In genomic region chr1:185157599-185158469, GRCh38 we compare ENCODE assay signal across 8 cellular contexts. TPM values are rescaled to one million over a fixed set of nuclear protein-coding genes. Genes with fewer than 3 reads are reported as not detected.
DNase-seq lines count a peak whose midpoint lies in the region; ATAC-seq and TF ChIP-seq lines count a peak whose summit lies in the region.

No MANE protein-coding gene starts in this region.

- 1 to 3% methylated on average over 20 of the region's 20 CpGs for WGBS in sigmoid colon, 2 donors

- no peak for TF ChIP-seq EP300 in sigmoid colon (IDR thresholded peaks at IDR 0.05)

- TF ChIP-seq CTCF in HFF-Myc (IDR thresholded peaks at IDR 0.05; ENCODE audit: low read depth, low read length, missing control alignments) (no peak), sigmoid colon (IDR thresholded peaks at IDR 0.05) (no peak)

- H3K27ac ChIP-seq in BLaER1 (peak overlapping the region; percentile 49; the same call in 1 of the 2 replicates), sigmoid colon (peak overlapping the region; percentile 97 to 99 (median 99))

- peaks cover 21% of the 10 kb centered on the region for H3K4me1 ChIP-seq in BLaER1
- H3K4me1 ChIP-seq in sigmoid colon: peaks cover 0 to 34% (median 23%) of the 10 kb centered on the region in 4 donors

- H3K36me3 Mint-ChIP-seq in activated CD4-positive, alpha-beta memory T cell treated with anti-CD3 and anti-CD28 coated beads for 36 hours: no peaks in the 10 kb centered on the region

- no peak for TF ChIP-seq POLR2A in sigmoid colon (IDR thresholded peaks at IDR 0.05)

- CTCF ChIA-PET in activated CD4-positive, alpha-beta memory T cell treated with anti-CD3 and anti-CD28 coated beads for 36 hours (lab: Charles Lee): interaction anchor here (0.7 to 3.8 kb wide), 2 partner anchors 11 to 170 kb away, joined by 3 to 36 read pairs; no protein-coding TSS in a partner anchor

- H3K4me3 Mint-ChIP-seq in activated CD4-positive, alpha-beta memory T cell treated with anti-CD3 and anti-CD28 coated beads for 36 hours: peak overlapping the region; percentile 86

- H3K9me3 Mint-ChIP-seq in activated CD4-positive, alpha-beta memory T cell treated with anti-CD3 and anti-CD28 coated beads for 36 hours: no peaks in the 10 kb centered on the region

- H3K36me3 ChIP-seq in BLaER1 (no peaks in the 10 kb centered on the region), sigmoid colon (peaks cover 0 to 19% (median 0%) of the 10 kb centered on the region in 4 donors)

- intact Hi-C loops in activated CD4-positive, alpha-beta memory T cell treated with anti-CD3 and anti-CD28 coated beads for 36 hours (cut with micrococcal nuclease): loop anchor here (1.0 to 10.0 kb wide), 14 partner anchors 12 to 1687 kb away; partner anchors contain the start of genes ARPC5, IVNS1ABP, ODR4 and RNF2
- intact Hi-C loops in sigmoid colon (cut with DNase I): loop anchor here (2.0 to 10.0 kb wide), 5 partner anchors 111 to 403 kb away; partner anchors contain the start of genes EDEM3, IVNS1ABP and RNF2

- peak overlapping the region; percentile 96 for H3K4me2 ChIP-seq in BLaER1

- H3K9me3 ChIP-seq in BLaER1 (no peaks in the 10 kb centered on the region), sigmoid colon (no peaks in the 10 kb centered on the region)

- peak overlapping the region; percentile 93 for H3K9ac ChIP-seq in BLaER1

- H4K20me1 ChIP-seq in BLaER1: no peaks in the 10 kb centered on the region

- H3K4me1 Mint-ChIP-seq in activated CD4-positive, alpha-beta memory T cell treated with anti-CD3 and anti-CD28 coated beads for 36 hours (ENCODE audit: low read depth): peaks cover 46% of the 10 kb centered on the region

- H3K27me3 ChIP-seq in BLaER1 (no peaks in the 10 kb centered on the region), sigmoid colon (no peaks in the 10 kb centered on the region)

- no peak for DNase-seq in HFF-Myc (ENCODE audit: extremely low read depth, low read depth)
- DNase-seq in activated CD4-positive, alpha-beta memory T cell treated with anti-CD3 and anti-CD28 coated beads for 36 hours: no peak
- DNase-seq in germinal center (ENCODE audit: low spot score): peak; percentile 5
- no peak for DNase-seq in sigmoid colon
- DNase-seq in activated gamma-delta T cell treated with Interleukin-2 at 50 U/mL for 16 hours: no peak
- DNase-seq in stimulated activated CD8-positive, alpha-beta memory T cell treated with anti-CD3 and anti-CD28 coated beads, Interleukin-4, amount 100 ng/mL, for 48 hours: no peak

- no peaks in the 10 kb centered on the region for H3K27me3 Mint-ChIP-seq in activated CD4-positive, alpha-beta memory T cell treated with anti-CD3 and anti-CD28 coated beads for 36 hours

- POLR2A ChIA-PET in activated CD4-positive, alpha-beta memory T cell treated with anti-CD3 and anti-CD28 coated beads for 36 hours (lab: Charles Lee): interaction anchor here (0.7 to 1.2 kb wide), 3 partner anchors 112 to 402 kb away, joined by 3 to 4 read pairs (median 3); partner anchors contain the start of genes EDEM3, IVNS1ABP and RNF2

- no peak for ATAC-seq in HG03175 (IDR thresholded peaks at IDR 0.05; ENCODE audit: unreplicated experiment)

- H3K4me3 ChIP-seq in BLaER1 (peak overlapping the region; percentile 85), HFF-Myc (replicated peaks; ENCODE audit: low read depth, low read length) (peak overlapping the region; percentile 82), sigmoid colon (peak overlapping the region; percentile 79 to 92 (median 85))

- H3K27ac Mint-ChIP-seq in activated CD4-positive, alpha-beta memory T cell treated with anti-CD3 and anti-CD28 coated beads for 36 hours: peak overlapping the region; percentile 90

RNA-seq across cellular contexts. Expression of gene SWT1, which starts 0.9 kb away (rescaled TPM):
- 1 to 10 TPM; 2.3 to 3.0 TPM for total RNA-seq in activated CD4-positive, alpha-beta memory T cell treated with anti-CD3 and anti-CD28 coated beads for 36 hours
- 10 to 100 TPM in 3 of 4 donors, 1 to 10 TPM in 1; 6.8 to 12.7 (median 11.7) TPM for total RNA-seq in sigmoid colon
- 1 to 10 TPM; 2.2 to 2.5 (median 2.4) TPM for polyA plus RNA-seq in sigmoid colon

RNA-seq across cellular contexts. Expression of gene TRMT1L, which starts 1.1 kb away (rescaled TPM):
- total RNA-seq in activated CD4-positive, alpha-beta memory T cell treated with anti-CD3 and anti-CD28 coated beads for 36 hours: 10 to 100 TPM; 28.6 to 34.4 TPM
- 10 to 100 TPM in 3 of 4 donors, 1 to 10 TPM in 1; 6.9 to 18.6 (median 14.6) TPM for total RNA-seq in sigmoid colon
- 1 to 10 TPM; 5.4 to 9.5 (median 9.2) TPM for polyA plus RNA-seq in sigmoid colon
